ENCODE assay signal across 8 cellular contexts in the genomic region with DNA sequence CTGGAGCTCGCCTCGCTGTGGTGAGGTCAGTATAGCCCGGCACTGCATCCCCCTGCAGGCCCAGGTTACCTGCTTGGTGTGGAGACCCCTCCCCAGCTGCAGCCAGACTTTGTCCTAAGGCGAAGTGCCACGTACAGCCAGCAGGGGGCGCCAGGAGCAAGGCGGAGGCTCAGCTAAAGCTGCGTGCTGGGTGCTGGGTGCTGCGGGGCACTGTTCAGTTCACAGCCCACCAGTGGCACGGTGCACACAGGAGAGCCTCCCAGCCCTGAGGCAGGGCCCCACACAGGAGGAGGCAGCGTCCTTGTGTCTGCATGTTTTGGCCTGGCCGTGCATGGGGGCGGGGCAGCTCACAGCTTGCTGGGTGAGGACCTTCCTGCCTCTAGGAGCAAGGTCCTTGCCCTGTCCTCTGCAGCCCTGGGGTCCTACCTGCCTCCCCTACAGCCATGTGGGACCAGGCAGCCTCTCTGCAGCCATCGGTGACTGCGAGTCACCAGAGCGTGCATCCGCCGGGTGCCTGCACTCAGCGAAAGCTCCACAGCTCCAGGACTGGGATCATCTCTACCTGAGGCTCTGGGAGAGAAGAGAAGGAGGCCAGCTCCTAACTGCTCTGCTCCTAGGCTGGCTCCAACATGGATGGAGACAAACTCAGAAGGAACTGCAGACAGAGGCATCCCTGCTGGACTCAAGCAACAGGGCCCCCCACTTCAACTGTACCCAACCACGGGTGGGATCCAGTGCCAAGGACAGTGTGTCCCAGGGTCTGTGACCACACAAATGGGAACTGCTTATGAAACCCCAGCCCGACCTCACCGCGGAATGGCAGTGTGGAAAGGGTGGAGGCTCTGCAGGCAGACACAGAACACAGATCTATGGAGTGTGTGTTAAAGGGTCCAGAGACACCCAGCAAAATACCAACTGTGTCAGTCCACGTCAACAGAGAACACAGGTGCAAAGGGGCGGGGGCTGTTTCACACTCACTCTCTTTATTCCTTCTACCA. TPM values are rescaled to one million over a fixed set of nuclear protein-coding genes. Genes with fewer than 3 reads are reported as not detected.
DNase-seq lines count a peak whose midpoint lies in the region; ATAC-seq, FAIRE-seq and TF ChIP-seq lines count a peak whose summit lies in the region.

No MANE protein-coding gene starts in this region.

- H3K18ac ChIP-seq in mesenchymal stem cell (ENCODE audit: low read depth in 1 of 2, low read length in 2 of 2) = no peak overlapping the region

- peaks cover 44% of the 10 kb centered on the region for H3K4me1 ChIP-seq in mesenchymal stem cell (ENCODE audit: control insufficient read depth, insufficient read depth, low read depth, low read length)

- no peak overlapping the region for H3K27ac ChIP-seq in coronary artery
- no peak overlapping the region for H3K27ac ChIP-seq in mesenchymal stem cell (ENCODE audit: low read length, poor library complexity, severe bottlenecking)

- H3K36me3 Mint-ChIP-seq in stimulated activated effector memory CD8-positive, alpha-beta T cell treated with anti-CD3 and anti-CD28 coated beads, Interleukin-12 subunit alpha, Interleukin-12 subunit beta, amount 100 ng/mL, for 72 hours = peaks cover 100% of the 10 kb centered on the region

- no peaks in the 10 kb centered on the region for H3K9me3 ChIP-seq in mesenchymal stem cell (ENCODE audit: control insufficient read depth, low read length)

- H3K4me3 ChIP-seq in coronary artery (no peak overlapping the region), mesenchymal stem cell (ENCODE audit: insufficient read depth in 1 of 2, low read depth in 1 of 2, low read length in 2 of 2) (no peak overlapping the region)

- H3K14ac ChIP-seq in mesenchymal stem cell (ENCODE audit: low read length in 2 of 2) = no peak overlapping the region

- H2BK12ac ChIP-seq in mesenchymal stem cell (ENCODE audit: low read length in 2 of 2) = no peak overlapping the region

- H3K23ac ChIP-seq in mesenchymal stem cell (ENCODE audit: low read length in 2 of 2) = no peak overlapping the region

- H4K8ac ChIP-seq in mesenchymal stem cell (ENCODE audit: low read length) = peak overlapping the region; percentile 25

- peaks cover 56% of the 10 kb centered on the region for H3K4me1 Mint-ChIP-seq in stimulated activated effector memory CD8-positive, alpha-beta T cell treated with anti-CD3 and anti-CD28 coated beads, Interleukin-12 subunit alpha, Interleukin-12 subunit beta, amount 100 ng/mL, for 72 hours

- no peak overlapping the region for H2AFZ ChIP-seq in mesenchymal stem cell (ENCODE audit: low read depth, low read length)

- no peak overlapping the region for H2AK5ac ChIP-seq in mesenchymal stem cell (ENCODE audit: low read length, severe bottlenecking)

- peak; percentile 96 for DNase-seq in GM12891 (ENCODE audit: insufficient read length, low spot score)
- DNase-seq in NCI-H1105 treated with DMSO at 0.1 percent for 48 hours (lab: John Stamatoyannopoulos, UW) = peak; percentile 45
- peak; percentile 43 to 53 for DNase-seq in activated CD4-positive, alpha-beta T cell treated with anti-CD3 and anti-CD28 coated beads, Interleukin-2, amount 50 U/mL, for 24 hours (ENCODE audit: low read depth in 1 of 2, low spot score in 1 of 2)
- no peak for DNase-seq in coronary artery (ENCODE audit: low spot score)
- peak; percentile 51 for DNase-seq in mesenchymal stem cell
- peak; percentile 62 to 85 for DNase-seq in stimulated activated effector memory CD8-positive, alpha-beta T cell treated with anti-CD3 and anti-CD28 coated beads, Interleukin-12 subunit alpha, Interleukin-12 subunit beta, amount 100 ng/mL, for 72 hours (ENCODE audit: low spot score in 2 of 2)
- DNase-seq in NCI-H2107 (lab: John Stamatoyannopoulos, UW) = no peak

- peak; percentile 90 for TF ChIP-seq CTCF in coronary artery (IDR thresholded peaks at IDR 0.05)

- H3K9me3 Mint-ChIP-seq in stimulated activated effector memory CD8-positive, alpha-beta T cell treated with anti-CD3 and anti-CD28 coated beads, Interleukin-12 subunit alpha, Interleukin-12 subunit beta, amount 100 ng/mL, for 72 hours = no peaks in the 10 kb centered on the region

- FAIRE-seq in GM12891 (lab: Jason Lieb, UNC) = peak; percentile 62

- H3K4ac ChIP-seq in mesenchymal stem cell (ENCODE audit: low read depth in 1 of 2, low read length in 2 of 2) = no peak overlapping the region

- H2BK5ac ChIP-seq in mesenchymal stem cell (ENCODE audit: low read depth, low read length, poor library complexity, severe bottlenecking) = no peak overlapping the region

- ATAC-seq in stimulated activated effector memory CD8-positive, alpha-beta T cell treated with anti-CD3 and anti-CD28 coated beads, Interleukin-12 subunit alpha, Interleukin-12 subunit beta, amount 100 ng/mL, for 72 hours = peak; percentile 53
- ATAC-seq in GM19328 (IDR thresholded peaks at IDR 0.05; ENCODE audit: unreplicated experiment) = no peak

- H3K4me3 Mint-ChIP-seq in stimulated activated effector memory CD8-positive, alpha-beta T cell treated with anti-CD3 and anti-CD28 coated beads, Interleukin-12 subunit alpha, Interleukin-12 subunit beta, amount 100 ng/mL, for 72 hours = no peak overlapping the region

- H3K27me3 ChIP-seq in mesenchymal stem cell (ENCODE audit: control insufficient read depth in 1 of 2, insufficient read depth in 1 of 2, low read length in 2 of 2) = peaks cover 0 to 6% of the 10 kb centered on the region in 2 experiments

- H4K91ac ChIP-seq in mesenchymal stem cell (ENCODE audit: low read length) = peak overlapping the region; percentile 48

- H2BK15ac ChIP-seq in mesenchymal stem cell (ENCODE audit: low read depth, poor library complexity, severe bottlenecking) = no peak overlapping the region

- H3K79me1 ChIP-seq in mesenchymal stem cell (replicated peaks; ENCODE audit: low read length, poor library complexity, severe bottlenecking) = peaks cover 25% of the 10 kb centered on the region

- H2BK120ac ChIP-seq in mesenchymal stem cell (ENCODE audit: low read depth, low read length) = no peak overlapping the region

- H3K9ac ChIP-seq in mesenchymal stem cell (ENCODE audit: low read length) = no peak overlapping the region

- 60% methylated on average over 25 of the region's 25 CpGs for WGBS in mesenchymal stem cell

- peak; percentile 44; the same call in 1 of the 2 replicates for TF ChIP-seq POLR2A in GM12891 (IDR thresholded peaks at IDR 0.05; ENCODE audit: low read depth, low read length)

- H3K4me2 ChIP-seq in mesenchymal stem cell (ENCODE audit: low read length, poor library complexity, severe bottlenecking) = no peak overlapping the region

- peak overlapping the region; percentile 76 for H3K27ac Mint-ChIP-seq in stimulated activated effector memory CD8-positive, alpha-beta T cell treated with anti-CD3 and anti-CD28 coated beads, Interleukin-12 subunit alpha, Interleukin-12 subunit beta, amount 100 ng/mL, for 72 hours

- peaks cover 11 to 71% of the 10 kb centered on the region in 2 experiments for H3K36me3 ChIP-seq in mesenchymal stem cell (ENCODE audit: control insufficient read depth in 1 of 2, insufficient read depth in 2 of 2, low read depth in 1 of 2, low read length in 2 of 2)

TF ChIP-seq in GM12891, 5 proteins besides CTCF, POLR2A, EP300 and RAD21:
- no peak for TF ChIP-seq PAX5 (IDR thresholded peaks at IDR 0.05; ENCODE audit: insufficient read depth, low read length, severe bottlenecking)
- TF ChIP-seq POU2F2 (IDR thresholded peaks at IDR 0.05; ENCODE audit: low read depth, low read length) = no peak
- TF ChIP-seq TAF1 (IDR thresholded peaks at IDR 0.05; ENCODE audit: low read depth, low read length) = no peak
- TF ChIP-seq SPI1 (IDR thresholded peaks at IDR 0.05; ENCODE audit: low read depth, low read length) = no peak
- TF ChIP-seq POLR2AphosphoS5 (IDR thresholded peaks at IDR 0.05; ENCODE audit: low read depth, low read length) = no peak

RNA-seq across cellular contexts. Expression of a gene that starts 19.0 kb away (rescaled TPM):
- polyA plus RNA-seq in GM12891 (2012; ENCODE audit: low read depth, missing spikeins) = 38.5 TPM
- polyA plus RNA-seq in mesenchymal stem cell (2013, experiment 1 of 2) = 56.3 TPM
- polyA plus RNA-seq in mesenchymal stem cell (2013, experiment 2 of 2) = 54.9 TPM

Comparison
In these comparisons a context has a peak if more than half of its experiments do, and no peak if none do; other contexts are left out.
1. DNase-seq: peak in GM12891 (single experiment), NCI-H1105 treated with DMSO at 0.1 percent for 48 hours (single experiment), activated CD4-positive, alpha-beta T cell treated with anti-CD3 and anti-CD28 coated beads, Interleukin-2, amount 50 U/mL, for 24 hours (2 of 2), mesenchymal stem cell (single experiment) and stimulated activated effector memory CD8-positive, alpha-beta T cell treated with anti-CD3 and anti-CD28 coated beads, Interleukin-12 subunit alpha, Interleukin-12 subunit beta, amount 100 ng/mL, for 72 hours (2 of 2); none in coronary artery (single experiment) and NCI-H2107 (single experiment).